Comparison of ENCODE assay signal across 9 cellular contexts in the genomic region with DNA sequence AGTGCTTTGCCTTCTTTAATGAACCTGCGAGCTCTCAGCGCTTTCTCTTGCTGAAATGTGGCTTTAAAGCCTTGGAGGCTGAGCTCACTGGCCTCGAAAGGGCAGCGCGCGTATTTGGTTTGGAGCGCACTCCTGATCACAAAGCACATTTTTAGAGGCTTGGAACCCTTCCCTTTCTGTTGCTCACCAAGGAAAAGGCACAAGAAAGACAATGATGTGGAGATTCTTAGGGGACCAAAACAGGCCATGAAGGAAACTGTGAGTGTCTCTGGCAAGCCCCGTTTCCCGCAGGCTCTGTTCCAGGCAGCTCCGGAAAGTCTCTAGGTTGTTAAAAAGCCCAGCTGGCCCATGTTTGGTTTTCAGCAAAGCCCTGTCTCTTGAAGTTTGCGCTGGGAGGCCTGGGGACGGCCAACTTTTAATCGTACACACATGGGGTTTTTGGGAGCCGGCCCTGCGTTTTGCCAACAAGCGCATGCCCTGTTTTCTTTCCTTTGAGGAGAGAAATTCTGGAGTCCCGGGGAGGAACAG. TPM values are rescaled to one million over a fixed set of nuclear protein-coding genes. Genes with fewer than 3 reads are reported as not detected.
DNase-seq lines count a peak whose midpoint lies in the region; ATAC-seq, FAIRE-seq and TF ChIP-seq lines count a peak whose summit lies in the region.
"Had no signal": no experiment of that assay in that cellular context is flagged by ENCODE, and none has a peak within 500 bp of the region (broad histone marks: within the 10 kb centered on the region; RNA-seq: fewer than 3 reads in every experiment).

No MANE protein-coding gene starts in this region.

- H3K4me1 ChIP-seq in endodermal cell (ENCODE audit: control insufficient read depth, insufficient read depth, low read length) (no peaks in the 10 kb centered on the region), right lobe of liver (peaks cover 0 to 11% (median 5%) of the 10 kb centered on the region in 4 donors), stomach (peaks cover 15 to 67% (median 29%) of the 10 kb centered on the region in 4 donors)

- H3K27me3 ChIP-seq in endodermal cell (ENCODE audit: control insufficient read depth, insufficient read depth, low read length, poor library complexity, severe bottlenecking): no peaks in the 10 kb centered on the region
- no peaks in the 10 kb centered on the region for H3K27me3 ChIP-seq in right lobe of liver
- no peaks in the 10 kb centered on the region for H3K27me3 ChIP-seq in stomach

- WGBS in endodermal cell (ENCODE audit: insufficient coverage in 1 of 2, insufficient read length in 1 of 2), 2 experiments: 91 to 93% methylated on average over 16 to 17 of the region's 17 CpGs
- WGBS in right lobe of liver (ENCODE audit: insufficient coverage, low coverage, low lambda C conversion rate, missing lambda C conversion rate): 62% methylated on average over 16 of the region's 17 CpGs
- 40 to 74% (median 69%) methylated on average over 16 to 17 of the region's 17 CpGs for WGBS in stomach, 5 donors

- TF ChIP-seq CTCF in endodermal cell (conservative IDR thresholded peaks at IDR 0.05) (no peak), right lobe of liver (IDR thresholded peaks at IDR 0.05) (no peak), stomach (IDR thresholded peaks at IDR 0.05) (no peak)

- TF ChIP-seq EP300 in stomach (IDR thresholded peaks at IDR 0.05): no peak

- no peaks in the 10 kb centered on the region for H3K27me3 Mint-ChIP-seq in endodermal cell (ENCODE audit: insufficient read depth)

- TF ChIP-seq POLR2A in right lobe of liver (IDR thresholded peaks at IDR 0.05) (no peak), stomach (IDR thresholded peaks at IDR 0.05) (no peak)

- no peak for FAIRE-seq in RCC 7860 (lab: Jason Lieb, UNC)

- intact Hi-C loops in right lobe of liver (cut with DNase I) (no loop called here), stomach (cut with DNase I; ENCODE audit: low total_unique reads) (no loop called here)

- H3K4me3 ChIP-seq in endodermal cell (ENCODE audit: low read length): no peak overlapping the region
- peak overlapping the region in 1 of 3 donors; percentile 36 for H3K4me3 ChIP-seq in right lobe of liver
- H3K4me3 ChIP-seq in stomach: no peak overlapping the region

- H3K27ac ChIP-seq in endodermal cell (ENCODE audit: low read depth, low read length): peak overlapping the region; percentile 8
- H3K27ac ChIP-seq in right lobe of liver: peak overlapping the region; percentile 26 to 76 (median 48)
- H3K27ac ChIP-seq in stomach: peak overlapping the region; percentile 63 to 88 (median 83)

- no peak overlapping the region for H3K4me3 Mint-ChIP-seq in endodermal cell

- ATAC-seq in right lobe of liver (peak; percentile 38 to 74 (median 53)), GM19324 (IDR thresholded peaks at IDR 0.05; ENCODE audit: low FRiP score, unreplicated experiment) (no peak)

- no peak overlapping the region for H3K9ac ChIP-seq in endodermal cell (ENCODE audit: extremely low read depth, low read length, poor library complexity, severe bottlenecking)

- peaks cover 22% of the 10 kb centered on the region for H3K36me3 ChIP-seq in endodermal cell (ENCODE audit: control insufficient read depth, insufficient read depth, low read length)
- peaks cover 0 to 22% (median 10%) of the 10 kb centered on the region in 4 donors for H3K36me3 ChIP-seq in right lobe of liver
- H3K36me3 ChIP-seq in stomach: peaks cover 22 to 57% (median 54%) of the 10 kb centered on the region in 4 donors

- H3K27ac Mint-ChIP-seq in endodermal cell: peak overlapping the region; percentile 48

- DNase-seq in GOT3 (lab: John Stamatoyannopoulos, UW) (peak; percentile 39), endodermal cell (no peak), right lobe of liver (peak in 2 of 3 donors; percentile 66 to 71), stomach (peak; percentile 65), NCI-H1930 (lab: John Stamatoyannopoulos, UW) (no peak), RCC 7860 (ENCODE audit: low spot score) (no peak)
- DNase-seq in activated T-cell treated with anti-CD3 and anti-CD28 coated beads, Interleukin-2, amount 50 U/mL, for 48 hours: no peak
- DNase-seq: activated CD4-positive, alpha-beta T cell treated with anti-CD3 and anti-CD28 coated beads for 1 hour had no signal

- no peaks in the 10 kb centered on the region for H3K9me3 Mint-ChIP-seq in endodermal cell

- H3K36me3 Mint-ChIP-seq in endodermal cell (ENCODE audit: low read depth): peaks cover 48% of the 10 kb centered on the region

- no peaks in the 10 kb centered on the region for H3K9me3 ChIP-seq in endodermal cell (ENCODE audit: control insufficient read depth, low read length)
- no peaks in the 10 kb centered on the region for H3K9me3 ChIP-seq in right lobe of liver
- H3K9me3 ChIP-seq in stomach: no peaks in the 10 kb centered on the region

- no peaks in the 10 kb centered on the region for H3K4me1 Mint-ChIP-seq in endodermal cell

RNA-seq across cellular contexts. Expression of gene SPC24, which starts 9.4 kb away (rescaled TPM):
- total RNA-seq in endodermal cell (10 to 100 TPM; 35.4 to 50.0 TPM), right lobe of liver (1 to 10 TPM in 5 of 6 experiments, under 1 TPM in 1; 0.90 to 3.8 (median 2.2) TPM), stomach (10 to 100 TPM in 3 of 5 donors, not detected in 2; 11.9 to 20.4 (median 18.7) TPM)
- 29.9 TPM for polyA plus RNA-seq in endodermal cell (2013, experiment 1 of 2)
- polyA plus RNA-seq in endodermal cell (2013, experiment 2 of 2): 34.5 TPM
- polyA plus RNA-seq in stomach: 1 to 10 TPM; 3.7 to 6.5 (median 5.0) TPM

RNA-seq across cellular contexts. Expression of gene KANK2, which starts 32.4 kb away (rescaled TPM):
- total RNA-seq in endodermal cell (10 to 100 TPM; 74.2 to 87.7 TPM), right lobe of liver (10 to 100 TPM; 36.3 to 65.4 (median 50.4) TPM), stomach (100 to 1,000 TPM; 120 to 415 (median 251) TPM)
- polyA plus RNA-seq in endodermal cell (2013, experiment 1 of 2): 27.0 TPM
- 29.6 TPM for polyA plus RNA-seq in endodermal cell (2013, experiment 2 of 2)
- 100 to 1,000 TPM in 2 of 3 donors, 10 to 100 TPM in 1; 82.4 to 158 (median 144) TPM for polyA plus RNA-seq in stomach

Comparison
In these comparisons a context has a peak if more than half of its experiments do, and no peak if none do; other contexts are left out.
1. DNase-seq: peak in GOT3 (single experiment), right lobe of liver (2 of 3) and stomach (single experiment); none in endodermal cell (single experiment), activated T-cell treated with anti-CD3 and anti-CD28 coated beads, Interleukin-2, amount 50 U/mL, for 48 hours (0 of 2), NCI-H1930 (0 of 2) and RCC 7860 (single experiment).
2. H3K27ac ChIP-seq: peak in every context shown above with its lines; median percentile 83 in stomach; 48 in right lobe of liver; 8 in endodermal cell.